ENCODE assay signal across 23 cellular contexts in the genomic region with DNA sequence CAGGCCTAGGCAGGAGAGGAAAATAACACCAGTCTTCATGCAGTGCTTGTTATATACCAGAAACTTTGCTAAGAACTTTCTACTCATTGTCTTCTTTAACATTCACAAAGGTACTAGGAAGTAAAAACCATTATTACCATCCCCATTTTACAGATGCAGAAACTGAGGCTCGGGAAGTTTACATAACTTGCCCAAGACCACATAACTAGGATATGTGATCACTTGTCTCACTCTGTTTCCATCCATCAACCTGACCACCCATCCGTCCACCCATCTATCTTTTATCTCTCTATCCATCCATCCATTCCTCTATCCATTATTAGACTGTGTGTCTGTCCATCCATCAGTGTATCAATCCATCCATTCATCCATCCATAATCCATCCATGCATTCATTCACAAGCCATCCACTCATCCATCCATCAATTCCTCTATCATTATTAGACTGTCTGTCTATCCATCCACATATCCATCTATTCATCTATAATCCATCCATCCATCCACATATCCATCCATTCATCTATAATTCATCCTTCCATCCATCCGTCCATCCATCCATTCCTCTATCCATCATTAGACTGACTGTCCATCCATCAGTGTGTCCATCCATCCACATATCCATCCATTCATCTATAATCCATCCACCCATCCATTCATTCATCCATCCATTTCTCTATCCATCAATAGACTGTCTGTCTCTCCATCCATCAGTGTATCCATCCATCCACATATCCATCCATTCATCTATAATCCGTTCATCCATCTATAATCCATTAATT. TPM values are rescaled to one million over a fixed set of nuclear protein-coding genes. Genes with fewer than 3 reads are reported as not detected.
"Had no signal": no experiment of that assay in that cellular context is flagged by ENCODE, and none has a peak within 500 bp of the region (broad histone marks: within the 10 kb centered on the region; RNA-seq: fewer than 3 reads in every experiment).

No MANE protein-coding gene starts in this region.

- H3K27ac ChIP-seq: adrenal gland, cardiac muscle cell, PC-9, RWPE1 had no signal

- H3K27me3 ChIP-seq: adrenal gland had no signal

- FAIRE-seq: RCC 7860 had no signal

- H3K36me3 ChIP-seq: adrenal gland, cardiac muscle cell had no signal

- H3K4me3 ChIP-seq: adrenal gland, cardiac muscle cell, PC-9 had no signal

- ATAC-seq: activated CD8-positive, alpha-beta T cell treated with anti-CD3 and anti-CD28 coated beads for 36 hours had no signal

- H2AFZ ChIP-seq: PC-9 had no signal

- H3K4me2 ChIP-seq: PC-9 had no signal

- H3K9me3 ChIP-seq: adrenal gland had no signal

- H3K4me1 ChIP-seq: adrenal gland had no signal

- DNase-seq: activated CD4-positive, alpha-beta T cell treated with anti-CD3 and anti-CD28 coated beads, Interleukin-2, amount 10 ng/mL, durations not matched to agents 24 days and 14 days; activated CD4-positive, alpha-beta T cell treated with anti-CD3 and anti-CD28 coated beads, Interleukin-2, amount 50 U/mL, for 4 hours; activated gamma-delta T cell; activated naive CD4-positive, alpha-beta T cell treated with Interleukin-2 at 50 U/mL for 16 hours; activated naive CD8-positive, alpha-beta T cell treated with anti-CD3 and anti-CD28 coated beads, Interleukin-2, amount 10 ng/mL, durations not matched to agents 7 days and 5 days; activated T-cell treated with anti-CD3 and anti-CD28 coated beads, Interleukin-2, amount 50 U/mL, for 24 hours; MM.1S; MV-4-11; NCI-H1092; NCI-H1436 treated with DMSO at 0.1 percent for 48 hours; NCI-H2029 treated with DMSO at 0.1 percent for 48 hours; Right ventricle myocardium superior; T-helper 1 cell; T-helper 2 cell; T-helper 9 cell had no signal

RNA-seq across cellular contexts. Expression of a gene that starts 16.5 kb away (rescaled TPM):
- total RNA-seq: activated CD8-positive, alpha-beta T cell treated with anti-CD3 and anti-CD28 coated beads for 36 hours had no signal

RNA-seq across cellular contexts. Expression of a gene that starts 33.0 kb away (rescaled TPM):
- total RNA-seq: activated CD4-positive, alpha-beta T cell treated with anti-CD3 and anti-CD28 coated beads, Interleukin-2, amount 10 ng/mL, durations not matched to agents 24 days and 14 days; activated CD8-positive, alpha-beta T cell treated with anti-CD3 and anti-CD28 coated beads for 36 hours; activated naive CD8-positive, alpha-beta T cell treated with anti-CD3 and anti-CD28 coated beads, Interleukin-2, amount 10 ng/mL, durations not matched to agents 7 days and 5 days; activated T-helper 2 cell treated with anti-CD3 and anti-CD28 coated beads, Interferon-gamma antibody, Interleukin-2, Interleukin-4, amounts not matched to agents 10 μg/mL and 5 μg/mL and 100 μg/mL, durations not matched to agents 14 hours and 24 hours and 36 hours; adrenal gland; cardiac muscle cell; chondrocyte; Right ventricle myocardium superior had no signal
- polyA plus RNA-seq: adrenal gland, cardiac muscle cell had no signal

RNA-seq across cellular contexts. Expression of a gene that starts 35.0 kb away (rescaled TPM):
- total RNA-seq: activated CD4-positive, alpha-beta T cell treated with anti-CD3 and anti-CD28 coated beads, Interleukin-2, amount 10 ng/mL, durations not matched to agents 24 days and 14 days; activated CD8-positive, alpha-beta T cell treated with anti-CD3 and anti-CD28 coated beads for 36 hours; activated T-helper 2 cell treated with anti-CD3 and anti-CD28 coated beads, Interferon-gamma antibody, Interleukin-2, Interleukin-4, amounts not matched to agents 10 μg/mL and 5 μg/mL and 100 μg/mL, durations not matched to agents 14 hours and 24 hours and 36 hours; cardiac muscle cell; chondrocyte; PC-9; Right ventricle myocardium superior had no signal
- polyA plus RNA-seq: cardiac muscle cell had no signal
